In the genomic region with DNA sequence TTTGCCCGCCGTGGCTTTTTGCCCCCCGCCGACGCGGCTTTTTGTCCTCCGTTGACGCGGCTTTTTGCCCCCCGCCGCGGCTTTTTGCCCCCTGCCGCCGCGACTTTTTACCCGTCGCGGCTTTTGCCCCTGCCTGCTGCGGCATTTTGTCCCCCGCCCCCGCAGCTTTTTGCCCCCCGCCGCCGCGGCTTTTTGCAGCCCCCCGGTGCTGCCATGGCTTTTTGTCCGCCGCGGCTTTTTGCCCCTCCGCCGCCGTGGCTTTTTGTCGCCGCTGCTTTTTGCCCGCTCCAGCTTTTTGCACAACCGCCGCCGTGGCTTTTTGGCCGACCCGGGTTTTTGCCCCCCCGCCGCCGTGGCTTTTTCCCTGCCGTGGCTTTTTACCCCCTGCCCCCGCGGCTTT, we compare ENCODE assay signal across 30 cellular contexts.
"Had no signal": no experiment of that assay in that cellular context is flagged by ENCODE, and none has a peak within 500 bp of the region (broad histone marks: within the 10 kb centered on the region; RNA-seq: fewer than 3 reads in every experiment).

No MANE protein-coding gene starts in this region.

- H3K27ac ChIP-seq: adrenal gland, ascending aorta, body of pancreas, brain microvascular endothelial cell, breast epithelium, cardiac muscle cell had no signal

- DNase-seq: activated effector memory CD4-positive, alpha-beta T cell treated with anti-CD3 and anti-CD28 coated beads, Interleukin-2, amount 50 U/mL, for 16 hours; activated effector memory CD4-positive, alpha-beta T cell treated with Interleukin-2 at 50 U/mL for 16 hours; activated gamma-delta T cell; activated gamma-delta T cell treated with Interleukin-2 at 50 U/mL for 16 hours; activated naive CD4-positive, alpha-beta T cell; activated naive CD4-positive, alpha-beta T cell treated with anti-CD3 and anti-CD28 coated beads for 36 hours; activated naive CD4-positive, alpha-beta T cell treated with anti-CD3 and anti-CD28 coated beads, Interleukin-2, amount 10 ng/mL, durations not matched to agents 7 days and 5 days; activated naive CD4-positive, alpha-beta T cell treated with anti-CD3 and anti-CD28 coated beads, Interleukin-2, amount 50 U/mL, for 16 hours; activated naive CD4-positive, alpha-beta T cell treated with Interleukin-2 at 50 U/mL for 16 hours; activated naive CD8-positive, alpha-beta T cell treated with anti-CD3 and anti-CD28 coated beads for 36 hours; activated naive CD8-positive, alpha-beta T cell treated with anti-CD3 and anti-CD28 coated beads, Interleukin-2, amount 10 ng/mL, durations not matched to agents 7 days and 5 days; activated naive CD8-positive, alpha-beta T cell treated with anti-CD3 and anti-CD28 coated beads, Interleukin-2, amount 50 U/mL, for 24 hours; activated T-cell treated with anti-CD3 and anti-CD28 coated beads for 4 hours; activated T-cell treated with anti-CD3 and anti-CD28 coated beads, Interleukin-2, amount 50 U/mL, for 1 hour; activated T-cell treated with anti-CD3 and anti-CD28 coated beads, Interleukin-2, amount 50 U/mL, for 24 hours; activated T-cell treated with anti-CD3 and anti-CD28 coated beads, Interleukin-2, amount 50 U/mL, for 4 hours; activated T-cell treated with anti-CD3 and anti-CD28 coated beads, Interleukin-2, amount 50 U/mL, for 48 hours; activated T-cell treated with anti-CD3 and anti-CD28 coated beads, Interleukin-2, amount 50 U/mL, for 72 hours; adrenal gland; amniotic stem cell; amygdala; anterior cingulate cortex; body of pancreas; brain microvascular endothelial cell; caudate nucleus; central memory CD4-positive, alpha-beta T cell; cerebellar nuclear complex had no signal

- H3K4me3 ChIP-seq: adrenal gland, ascending aorta, body of pancreas, breast epithelium, cardiac muscle cell had no signal

- H3K9me3 ChIP-seq: adrenal gland, body of pancreas had no signal

- H3K4me1 ChIP-seq: adrenal gland, ascending aorta, body of pancreas, breast epithelium had no signal

- H3K36me3 ChIP-seq: adrenal gland, ascending aorta, brain microvascular endothelial cell, breast epithelium, cardiac muscle cell had no signal

- H3K27me3 ChIP-seq: adrenal gland, ascending aorta, body of pancreas, brain microvascular endothelial cell, breast epithelium, cardiac muscle cell had no signal
